Comparison of ENCODE assay signal across 20 cellular contexts in the genomic region with DNA sequence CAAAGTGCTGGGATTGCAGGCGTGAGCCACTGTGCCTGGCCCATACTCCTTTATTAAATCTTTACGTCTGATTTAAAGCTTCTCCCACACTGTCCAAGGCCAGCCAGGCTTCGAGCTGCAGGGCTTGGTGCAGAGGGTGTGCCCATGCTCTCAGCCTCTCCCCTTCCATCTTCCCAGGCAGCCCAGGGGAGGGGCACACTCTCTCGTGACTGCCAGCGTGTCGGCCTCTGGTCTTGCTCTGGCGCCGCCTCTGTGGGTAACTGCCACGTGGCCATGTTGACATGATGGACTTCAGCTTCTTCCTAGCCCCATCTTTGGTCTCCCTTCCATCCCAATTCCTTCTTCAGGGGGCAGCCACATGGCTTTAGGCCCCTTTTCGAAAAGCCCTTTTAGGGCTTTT. TPM values are rescaled to one million over a fixed set of nuclear protein-coding genes. Genes with fewer than 3 reads are reported as not detected.
A peak's percentile ranks its signal among the peaks of the same experiment; 100 is the strongest.
DNase-seq lines count a peak whose midpoint lies in the region; ATAC-seq, FAIRE-seq and TF ChIP-seq lines count a peak whose summit lies in the region.
"Had no signal": no experiment of that assay in that cellular context is flagged by ENCODE, and none has a peak within 500 bp of the region (broad histone marks: within the 10 kb centered on the region; RNA-seq: fewer than 3 reads in every experiment).

No MANE protein-coding gene starts in this region.

- POLR2A ChIA-PET in K562 (lab: Yijun Ruan, JAX) = interaction anchor here (0.5 to 1.6 kb wide), 2 partner anchors 11 to 198 kb away, joined by 4 to 5 read pairs; no protein-coding TSS in a partner anchor

- in situ Hi-C loops in K562 (cut with MboI) = no loop called here

- intact Hi-C loops in K562 (cut with micrococcal nuclease) (no loop called here), left colon (cut with DNase I, micrococcal nuclease) (no loop called here), thyroid gland (cut with DNase I) (no loop called here), pancreas (cut with DNase I) (no loop called here)

- TF ChIP-seq POLR2A in K562 (conservative IDR thresholded peaks at IDR 0.05) (no peak), thyroid gland (IDR thresholded peaks at IDR 0.05) (no peak)

- BruUV-seq in K562 (replicated peaks; lab: Mats Ljungman, UMichigan) = no TSS peak

- TF ChIP-seq CTCF in K562 (IDR thresholded peaks at IDR 0.05 in 2 of 3, conservative IDR thresholded peaks at IDR 0.05 in 1 of 3; ENCODE audit: insufficient read depth in 2 of 3, low read depth in 1 of 3, low read length in 3 of 3) (no peak), fibroblast of villous mesenchyme (IDR thresholded peaks at IDR 0.05; ENCODE audit: insufficient read depth, low read depth, low read length) (no peak), thyroid gland (IDR thresholded peaks at IDR 0.05) (no peak), pancreas (IDR thresholded peaks at IDR 0.05) (no peak)

- no peak overlapping the region for H3K9ac ChIP-seq in K562 (ENCODE audit: insufficient read depth in 1 of 2, low read depth in 2 of 2, low read length in 2 of 2)
- H3K9ac ChIP-seq: GM23248 had no signal

- H2AFZ ChIP-seq in K562 (ENCODE audit: low read depth, low read length) = no peak overlapping the region
- H2AFZ ChIP-seq: GM23248 had no signal

- H3K27ac ChIP-seq in K562 (ENCODE audit: extremely low read depth, low read depth, low read length) (no peak overlapping the region), thyroid gland (no peak overlapping the region), pancreas (no peak overlapping the region)
- H3K27ac ChIP-seq: GM23248 had no signal

- no peak for TF ChIP-seq EP300 in K562 (IDR thresholded peaks at IDR 0.05; ENCODE audit: low read length)

- H3K27me3 ChIP-seq in K562 (ENCODE audit: control insufficient read depth in 2 of 2, insufficient read depth in 2 of 2, low read length in 2 of 2) (peaks cover 55 to 90% of the 10 kb centered on the region in 2 experiments), thyroid gland (no peaks in the 10 kb centered on the region), pancreas (no peaks in the 10 kb centered on the region)

- CTCF ChIA-PET in K562 (lab: Yijun Ruan, JAX; ENCODE audit: low intra/inter-chr PET ratio) = no interaction called here

- no peaks in the 10 kb centered on the region for H3K79me2 ChIP-seq in K562 (ENCODE audit: control insufficient read depth, insufficient read depth, low read length)

- no peaks in the 10 kb centered on the region for H3K9me1 ChIP-seq in K562 (ENCODE audit: control insufficient read depth, insufficient read depth, low read length)

- H3K4me1 ChIP-seq in K562 (replicated peaks in 1 of 2; ENCODE audit: control insufficient read depth in 2 of 2, insufficient read depth in 2 of 2, low read length in 2 of 2) = peaks cover 0 to 10% of the 10 kb centered on the region in 2 experiments; a peak in 1 of 5 replicates
- peaks cover 25 to 52% of the 10 kb centered on the region in 2 donors for H3K4me1 ChIP-seq in thyroid gland
- peaks cover 0 to 4% (median 0%) of the 10 kb centered on the region in 3 donors for H3K4me1 ChIP-seq in pancreas
- H3K4me1 ChIP-seq: Caco-2 had no signal

- no peaks in the 10 kb centered on the region for H3K36me3 ChIP-seq in K562 (ENCODE audit: control insufficient read depth, insufficient read depth, low read length)
- H3K36me3 ChIP-seq in thyroid gland = no peaks in the 10 kb centered on the region
- no peaks in the 10 kb centered on the region for H3K36me3 ChIP-seq in pancreas

- H3K4me3 ChIP-seq in K562 (no peak overlapping the region), fibroblast of villous mesenchyme (ENCODE audit: low read depth, low read length) (no peak overlapping the region), thyroid gland (replicated peaks in 1 of 3) (no peak overlapping the region), pancreas (no peak overlapping the region)
- H3K4me3 ChIP-seq: GM23248 had no signal

- DNase-seq in K562 (ENCODE audit: extremely low read depth in 1 of 4, low spot score in 3 of 4) (no peak), fibroblast of villous mesenchyme (ENCODE audit: low read depth) (peak; percentile 31), left colon (peak in 1 of 2 donors; percentile 57), thyroid gland (peak; percentile 29 to 54), pancreas (no peak), cerebellar cortex (ENCODE audit: low spot score) (no peak)
- DNase-seq: ACHN, AML-193, Caco-2, DMS153, GM23248, NCI-H1048, NCI-H146, NCI-H2081, NCI-H510A, NCI-H774, PC-3 had no signal

- no peak for FAIRE-seq in K562 (lab: Jason Lieb, UNC)
- FAIRE-seq in pancreas (lab: Jason Lieb, UNC) = no peak
- FAIRE-seq: GM18507 had no signal

- H4K20me1 ChIP-seq in K562 (replicated peaks; ENCODE audit: control insufficient read depth, insufficient read depth, low read length) = 0 out of 2 replicates have a peak, but pooled peaks cover 9% of the 10 kb centered on the region

- WGBS in K562 (ENCODE audit: insufficient coverage, low coverage, missing lambda C conversion rate) = 2% methylated on average over 10 of the region's 10 CpGs
- 74 to 85% methylated on average over 10 of the region's 10 CpGs for WGBS in thyroid gland, 2 donors
- 78 to 81% methylated on average over 10 of the region's 10 CpGs for WGBS in pancreas, 2 donors

- TF ChIP-seq RAD21 in K562 (CRISPR knock-in tag; conservative IDR thresholded peaks at IDR 0.05 in 1 of 2, IDR thresholded peaks at IDR 0.05 in 1 of 2) = no peak

- H3K4me2 ChIP-seq in K562 (ENCODE audit: insufficient read depth, low read length) = no peak overlapping the region

- ATAC-seq in K562 (no peak), left colon (peak; percentile 82), pancreas (no peak), HG03280 (IDR thresholded peaks at IDR 0.05; ENCODE audit: unreplicated experiment) (no peak)
- ATAC-seq: PC-3, SK-N-SH treated with all-trans-retinoic acid at 6 μM for 48 hours had no signal

- H3K9me3 ChIP-seq in K562 (replicated peaks; ENCODE audit: control insufficient read depth, insufficient read depth, low read depth, low read length) (no peaks in the 10 kb centered on the region), thyroid gland (no peaks in the 10 kb centered on the region), pancreas (no peaks in the 10 kb centered on the region)
- H3K9me3 ChIP-seq: Caco-2 had no signal

TF ChIP-seq in K562, 482 proteins besides CTCF, POLR2A, EP300 and RAD21:
- TF ChIP-seq L3MBTL2 (IDR thresholded peaks at IDR 0.05) (peak; percentile 31; the same call in 1 of the 2 replicates), MNT (conservative IDR thresholded peaks at IDR 0.05) (0 out of 4 replicates have a peak, but pooled peaks have one; percentile 24 to 41), ZNF124 (CRISPR knock-in tag; IDR thresholded peaks at IDR 0.05) (no peak), SIN3B (IDR thresholded peaks at IDR 0.05; ENCODE audit: low read depth) (no peak), BACH1 (tag; IDR thresholded peaks at IDR 0.05) (no peak), KLF16 (IDR thresholded peaks at IDR 0.05) (no peak), ELF4 (CRISPR knock-in tag; IDR thresholded peaks at IDR 0.05) (no peak)

RNA-seq across cellular contexts. Expression of gene GPR137B, which starts 4.7 kb away (rescaled TPM):
- 0.28 and 0.65 TPM in 2 replicates for total RNA-seq in K562 (2011; cell fraction: chromatin; rRNA removed; ENCODE audit: low replicate concordance)
- 0.17 and 0.79 TPM in 2 replicates for total RNA-seq in K562 (2011; cell fraction: nucleolus; rRNA removed)
- 0.22 and 2.1 TPM in 2 replicates for total RNA-seq in K562 (2011; cell fraction: nucleoplasm; rRNA removed)
- total RNA-seq in K562 (2014; rRNA removed) = 0.36 and 0.94 TPM in 2 replicates
- 0.70 and 0.76 TPM in 2 replicates for total RNA-seq in K562 (2014; rRNA removed; fragmentation: Illumina TruSeq; extraction: Trizol)
- total RNA-seq in K562 (2015; rRNA removed; fragmentation: Illumina TruSeq; extraction: Trizol) = 0.75 and 0.87 TPM in 2 replicates
- total RNA-seq in K562 (2021) = 0.49 and 0.62 TPM in 2 replicates
- polyA plus RNA-seq in K562 (2011; rRNA removed) = 0.04 and 0.28 TPM in 2 replicates
- 0.07 and 0.19 TPM in 2 replicates for polyA plus RNA-seq in K562 (2011; cell fraction: cytosol; rRNA removed)
- polyA plus RNA-seq in K562 (2011; cell fraction: nucleus; rRNA removed) = 0.30 and 0.60 TPM in 2 replicates
- polyA plus RNA-seq in K562 (2012) = 0.78 and 1.8 TPM in 2 replicates
- polyA plus RNA-seq in K562 (2014; fragmentation: Illumina TruSeq; extraction: Trizol) = 1.0 and 1.1 TPM in 2 replicates
- polyA plus RNA-seq in K562 (2014; fragmentation: Nextera tagmentation; extraction: Ambion mirVana) = under 1 TPM; 0.14 to 0.35 TPM
- polyA plus RNA-seq in K562 (2014; rRNA removed) = 0.49 and 0.62 TPM in 2 replicates
- 0.27 TPM in 1 of 2 replicates, not detected in the other for polyA minus RNA-seq in K562 (2011; rRNA and poly(A)+ RNA removed)
- polyA minus RNA-seq in K562 (2011; cell fraction: cytosol; rRNA and poly(A)+ RNA removed) = not detected in 2 replicates
- 0.13 TPM in 1 of 2 replicates, not detected in the other for polyA minus RNA-seq in K562 (2011; cell fraction: nucleus; rRNA and poly(A)+ RNA removed)
- 11.6 and 13.0 TPM in 2 replicates for total RNA-seq in fibroblast of villous mesenchyme
- total RNA-seq in left colon = 1 to 10 TPM; 3.8 to 9.5 TPM
- 10 to 100 TPM; 15.1 to 30.0 (median 15.6) TPM for total RNA-seq in thyroid gland
- total RNA-seq in pancreas = 1 to 10 TPM; 1.1 to 9.8 (median 2.6) TPM
- 1 to 10 TPM in 1 of 2 donors, under 1 TPM in 1; 0.95 to 4.3 TPM for polyA plus RNA-seq in pancreas

Comparison
In these comparisons a context has a peak if more than half of its experiments do, and no peak if none do; other contexts are left out.
1. DNase-seq: peak in fibroblast of villous mesenchyme (single experiment) and thyroid gland (2 of 2); none in K562 (0 of 4), pancreas (0 of 6) and cerebellar cortex (single experiment).